ENCODE assay signal across 1 cellular context in the genomic region with DNA sequence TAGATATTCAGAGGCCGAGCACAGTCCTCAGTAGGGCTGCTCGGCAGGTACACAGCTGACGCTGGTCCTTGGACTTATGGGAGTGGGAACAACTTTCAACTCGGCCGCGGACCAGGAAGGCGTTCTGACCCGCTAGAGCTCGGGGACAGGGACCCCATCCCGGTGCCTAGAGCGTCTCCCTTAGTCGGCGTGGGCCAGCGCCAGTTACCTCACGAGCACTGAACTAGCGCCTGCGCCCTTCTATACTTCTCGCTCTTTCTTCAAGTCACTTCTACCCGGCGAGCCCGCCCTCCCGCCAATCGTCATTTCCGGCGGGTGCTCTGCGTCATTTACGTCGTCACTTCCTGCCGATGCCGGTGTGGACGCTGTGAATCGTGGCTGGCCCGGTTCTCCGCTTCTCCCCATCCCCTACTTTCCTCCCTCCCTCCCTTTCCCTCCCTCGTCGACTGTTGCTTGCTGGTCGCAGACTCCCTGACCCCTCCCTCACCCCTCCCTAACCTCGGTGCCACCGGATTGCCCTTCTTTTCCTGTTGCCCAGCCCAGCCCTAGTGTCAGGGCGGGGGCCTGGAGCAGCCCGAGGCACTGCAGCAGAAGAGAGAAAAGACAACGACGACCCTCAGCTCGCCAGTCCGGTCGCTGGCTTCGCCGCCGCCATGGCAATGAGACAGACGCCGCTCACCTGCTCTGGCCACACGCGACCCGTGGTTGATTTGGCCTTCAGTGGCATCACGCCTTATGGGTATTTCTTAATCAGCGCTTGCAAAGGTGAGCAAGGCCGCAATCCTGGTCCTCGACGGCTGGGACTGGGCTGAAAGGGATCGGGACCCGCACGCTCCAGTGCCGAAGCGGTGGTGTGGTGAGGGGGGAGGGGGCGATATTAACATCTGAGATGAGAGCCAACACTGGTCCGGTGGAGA.
A peak's percentile ranks its signal among the peaks of the same experiment; 100 is the strongest.
TF ChIP-seq lines count a peak whose summit lies in the region.

A gene with protein sequence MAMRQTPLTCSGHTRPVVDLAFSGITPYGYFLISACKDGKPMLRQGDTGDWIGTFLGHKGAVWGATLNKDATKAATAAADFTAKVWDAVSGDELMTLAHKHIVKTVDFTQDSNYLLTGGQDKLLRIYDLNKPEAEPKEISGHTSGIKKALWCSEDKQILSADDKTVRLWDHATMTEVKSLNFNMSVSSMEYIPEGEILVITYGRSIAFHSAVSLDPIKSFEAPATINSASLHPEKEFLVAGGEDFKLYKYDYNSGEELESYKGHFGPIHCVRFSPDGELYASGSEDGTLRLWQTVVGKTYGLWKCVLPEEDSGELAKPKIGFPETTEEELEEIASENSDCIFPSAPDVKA (plus strand): TSS at position 333 of the 917 bp plus-strand sequence. CDS start 321 bp downstream, at position 654.

TF ChIP-seq in HEK293, 187 proteins besides CTCF, POLR2A, EP300 and RAD21 (continued from another document and continues in another):
- TF ChIP-seq, protein P1, sequence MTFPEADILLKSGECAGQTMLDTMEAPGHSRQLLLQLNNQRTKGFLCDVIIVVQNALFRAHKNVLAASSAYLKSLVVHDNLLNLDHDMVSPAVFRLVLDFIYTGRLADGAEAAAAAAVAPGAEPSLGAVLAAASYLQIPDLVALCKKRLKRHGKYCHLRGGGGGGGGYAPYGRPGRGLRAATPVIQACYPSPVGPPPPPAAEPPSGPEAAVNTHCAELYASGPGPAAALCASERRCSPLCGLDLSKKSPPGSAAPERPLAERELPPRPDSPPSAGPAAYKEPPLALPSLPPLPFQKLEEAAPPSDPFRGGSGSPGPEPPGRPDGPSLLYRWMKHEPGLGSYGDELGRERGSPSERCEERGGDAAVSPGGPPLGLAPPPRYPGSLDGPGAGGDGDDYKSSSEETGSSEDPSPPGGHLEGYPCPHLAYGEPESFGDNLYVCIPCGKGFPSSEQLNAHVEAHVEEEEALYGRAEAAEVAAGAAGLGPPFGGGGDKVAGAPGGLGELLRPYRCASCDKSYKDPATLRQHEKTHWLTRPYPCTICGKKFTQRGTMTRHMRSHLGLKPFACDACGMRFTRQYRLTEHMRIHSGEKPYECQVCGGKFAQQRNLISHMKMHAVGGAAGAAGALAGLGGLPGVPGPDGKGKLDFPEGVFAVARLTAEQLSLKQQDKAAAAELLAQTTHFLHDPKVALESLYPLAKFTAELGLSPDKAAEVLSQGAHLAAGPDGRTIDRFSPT (tag by site-specific recombination; IDR thresholded peaks at IDR 0.05): no peak
- no peak for TF ChIP-seq ZNF791 (tag by site-specific recombination; IDR thresholded peaks at IDR 0.05)
- TF ChIP-seq ZNF398 (tag by site-specific recombination; IDR thresholded peaks at IDR 0.05): peak; percentile 80
- TF ChIP-seq ATF2 (tag by site-specific recombination; IDR thresholded peaks at IDR 0.05; ENCODE audit: low read depth): peak; percentile 54; the same call in 1 of the 2 replicates
- no peak for TF ChIP-seq GLI4 (tag by site-specific recombination; IDR thresholded peaks at IDR 0.05)
- TF ChIP-seq ZNF2 (tag by site-specific recombination; IDR thresholded peaks at IDR 0.05): no peak
- no peak for TF ChIP-seq ZNF558 (tag by site-specific recombination; IDR thresholded peaks at IDR 0.05)
- no peak for TF ChIP-seq ZNF701 (tag by site-specific recombination; IDR thresholded peaks at IDR 0.05)
- TF ChIP-seq ZNF670 (tag by site-specific recombination; IDR thresholded peaks at IDR 0.05; ENCODE audit: low read depth): no peak
- TF ChIP-seq ZNF664 (tag by site-specific recombination; IDR thresholded peaks at IDR 0.05): no peak
- TF ChIP-seq ZNF292 (tag by site-specific recombination; IDR thresholded peaks at IDR 0.05; ENCODE audit: borderline replicate concordance, low read depth): no peak
- TF ChIP-seq ZNF843 (tag by site-specific recombination; IDR thresholded peaks at IDR 0.05): no peak
- TF ChIP-seq SCRT1 (tag by site-specific recombination; IDR thresholded peaks at IDR 0.05; ENCODE audit: borderline replicate concordance): peak; percentile 32; the same call in 1 of the 2 replicates
- TF ChIP-seq ZNF707 (tag by site-specific recombination; IDR thresholded peaks at IDR 0.05): no peak
- TF ChIP-seq ZNF324 (tag by site-specific recombination; IDR thresholded peaks at IDR 0.05): 0 out of 2 replicates have a peak, but pooled peaks have one; percentile 41
- TF ChIP-seq ZNF777 (tag by site-specific recombination; IDR thresholded peaks at IDR 0.05; ENCODE audit: borderline replicate concordance): 0 out of 2 replicates have a peak, but pooled peaks have one; percentile 17
- TF ChIP-seq ZNF266 (tag by site-specific recombination; IDR thresholded peaks at IDR 0.05; ENCODE audit: low read depth): no peak
- TF ChIP-seq, protein P2, sequence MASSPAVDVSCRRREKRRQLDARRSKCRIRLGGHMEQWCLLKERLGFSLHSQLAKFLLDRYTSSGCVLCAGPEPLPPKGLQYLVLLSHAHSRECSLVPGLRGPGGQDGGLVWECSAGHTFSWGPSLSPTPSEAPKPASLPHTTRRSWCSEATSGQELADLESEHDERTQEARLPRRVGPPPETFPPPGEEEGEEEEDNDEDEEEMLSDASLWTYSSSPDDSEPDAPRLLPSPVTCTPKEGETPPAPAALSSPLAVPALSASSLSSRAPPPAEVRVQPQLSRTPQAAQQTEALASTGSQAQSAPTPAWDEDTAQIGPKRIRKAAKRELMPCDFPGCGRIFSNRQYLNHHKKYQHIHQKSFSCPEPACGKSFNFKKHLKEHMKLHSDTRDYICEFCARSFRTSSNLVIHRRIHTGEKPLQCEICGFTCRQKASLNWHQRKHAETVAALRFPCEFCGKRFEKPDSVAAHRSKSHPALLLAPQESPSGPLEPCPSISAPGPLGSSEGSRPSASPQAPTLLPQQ (tag by site-specific recombination; IDR thresholded peaks at IDR 0.05): peak; percentile 53; the same call in 1 of the 2 replicates
- 0 out of 2 replicates have a peak, but pooled peaks have one; percentile 51 for TF ChIP-seq KLF7 (tag by site-specific recombination; IDR thresholded peaks at IDR 0.05; ENCODE audit: borderline replicate concordance)
- no peak for TF ChIP-seq GFI1B (tag by site-specific recombination; IDR thresholded peaks at IDR 0.05)
- 0 out of 2 replicates have a peak, but pooled peaks have one; percentile 27 for TF ChIP-seq ZNF596 (tag by site-specific recombination; IDR thresholded peaks at IDR 0.05)
- TF ChIP-seq GLIS2 (tag by site-specific recombination; IDR thresholded peaks at IDR 0.05): 0 out of 2 replicates have a peak, but pooled peaks have one; percentile 38
- TF ChIP-seq EGR2 (tag by site-specific recombination; IDR thresholded peaks at IDR 0.05; ENCODE audit: low read depth): no peak
- peak; percentile 47 for TF ChIP-seq ZBTB17 (tag by site-specific recombination; IDR thresholded peaks at IDR 0.05)
- no peak for TF ChIP-seq ZNF311 (tag by site-specific recombination; IDR thresholded peaks at IDR 0.05; ENCODE audit: borderline replicate concordance)
- TF ChIP-seq ZBTB48 (tag by site-specific recombination; IDR thresholded peaks at IDR 0.05): peak; percentile 94
- no peak for TF ChIP-seq ZNF560 (tag by site-specific recombination; IDR thresholded peaks at IDR 0.05; ENCODE audit: borderline replicate concordance)
- TF ChIP-seq, protein P3, sequence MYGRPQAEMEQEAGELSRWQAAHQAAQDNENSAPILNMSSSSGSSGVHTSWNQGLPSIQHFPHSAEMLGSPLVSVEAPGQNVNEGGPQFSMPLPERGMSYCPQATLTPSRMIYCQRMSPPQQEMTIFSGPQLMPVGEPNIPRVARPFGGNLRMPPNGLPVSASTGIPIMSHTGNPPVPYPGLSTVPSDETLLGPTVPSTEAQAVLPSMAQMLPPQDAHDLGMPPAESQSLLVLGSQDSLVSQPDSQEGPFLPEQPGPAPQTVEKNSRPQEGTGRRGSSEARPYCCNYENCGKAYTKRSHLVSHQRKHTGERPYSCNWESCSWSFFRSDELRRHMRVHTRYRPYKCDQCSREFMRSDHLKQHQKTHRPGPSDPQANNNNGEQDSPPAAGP (tag by site-specific recombination; IDR thresholded peaks at IDR 0.05): peak; percentile 49; the same call in 1 of the 2 replicates
- TF ChIP-seq KLF10 (tag by site-specific recombination; IDR thresholded peaks at IDR 0.05): no peak
- no peak for TF ChIP-seq ZNF423 (tag by site-specific recombination; IDR thresholded peaks at IDR 0.05)
- peak; percentile 96 for TF ChIP-seq SP2 (tag by site-specific recombination; IDR thresholded peaks at IDR 0.05)
- peak; percentile 33; the same call in 1 of the 2 replicates for TF ChIP-seq ZBTB6 (tag by site-specific recombination; IDR thresholded peaks at IDR 0.05)
- no peak for TF ChIP-seq ZNF624 (tag by site-specific recombination; IDR thresholded peaks at IDR 0.05)
- TF ChIP-seq GLI2 (tag by site-specific recombination; IDR thresholded peaks at IDR 0.05; ENCODE audit: borderline replicate concordance, low read depth): no peak
- TF ChIP-seq ZNF121 (tag by site-specific recombination; IDR thresholded peaks at IDR 0.05): no peak
- TF ChIP-seq ZNF23 (tag by site-specific recombination; IDR thresholded peaks at IDR 0.05; ENCODE audit: borderline replicate concordance): no peak
- TF ChIP-seq ZNF354C (tag by site-specific recombination; IDR thresholded peaks at IDR 0.05; ENCODE audit: borderline replicate concordance, low read depth): no peak
- no peak; the same call in 1 of the 2 replicates for TF ChIP-seq ZNF792 (tag by site-specific recombination; IDR thresholded peaks at IDR 0.05)
- no peak for TF ChIP-seq ZBTB44 (tag by site-specific recombination; IDR thresholded peaks at IDR 0.05)
- no peak for TF ChIP-seq ZSCAN4 (tag by site-specific recombination; IDR thresholded peaks at IDR 0.05)
- peak; percentile 65 for TF ChIP-seq YY2 (tag by site-specific recombination; IDR thresholded peaks at IDR 0.05)
